In genomic region chr15:66017009-66017408, GRCh38 we compare ENCODE assay signal across 32 cellular contexts.
"Had no signal": no experiment of that assay in that cellular context is flagged by ENCODE, and none has a peak within 500 bp of the region (broad histone marks: within the 10 kb centered on the region; RNA-seq: fewer than 3 reads in every experiment).

No MANE protein-coding gene starts in this region.

- H3K4me1 ChIP-seq: Peyer's patch, SJSA1 had no signal

- H3K4me3 ChIP-seq: Peyer's patch, SJSA1 had no signal

- H3K27me3 ChIP-seq: brain microvascular endothelial cell, Peyer's patch had no signal

- H3K27ac ChIP-seq: brain microvascular endothelial cell, Peyer's patch, SJSA1 had no signal

- DNase-seq: activated B cell treated with CpG ODN at 0.5 μM for 24 hours; activated CD4-positive, alpha-beta memory T cell treated with anti-CD3 and anti-CD28 coated beads for 36 hours; activated CD4-positive, alpha-beta T cell treated with anti-CD3 and anti-CD28 coated beads for 4 hours; activated CD4-positive, alpha-beta T cell treated with anti-CD3 and anti-CD28 coated beads, Interleukin-2, amount 50 U/mL, for 1 hour; activated CD4-positive, CD25-positive, alpha-beta regulatory T cell treated with anti-CD3 and anti-CD28 coated beads, Interleukin-2, amount 50 U/mL, for 72 hours; activated CD8-positive, alpha-beta memory T cell treated with anti-CD3 and anti-CD28 coated beads, Interleukin-2, amount 10 ng/mL, durations not matched to agents 7 days and 5 days; activated CD8-positive, alpha-beta memory T cell treated with anti-CD3 and anti-CD28 coated beads, Interleukin-2, amount 50 U/mL, for 48 hours; activated effector memory CD4-positive, alpha-beta T cell treated with Interleukin-2 at 50 U/mL for 16 hours; activated naive CD4-positive, alpha-beta T cell; activated naive CD4-positive, alpha-beta T cell treated with anti-CD3 and anti-CD28 coated beads, Interleukin-2, amount 50 U/mL, for 16 hours; activated naive CD8-positive, alpha-beta T cell treated with anti-CD3 and anti-CD28 coated beads for 36 hours; activated T-cell treated with anti-CD3 and anti-CD28 coated beads, Interleukin-2, amount 50 U/mL, for 48 hours; amniotic stem cell; aorta; brain microvascular endothelial cell; central memory CD4-positive, alpha-beta T cell; NCI-H1092 treated with DMSO at 0.1 percent for 48 hours; NCI-H146; NCI-H187; NCI-H2029 treated with DMSO at 0.1 percent for 48 hours; NCI-H2107; NCI-H2171; NCI-H226; NCI-H446 treated with DMSO at 0.1 percent for 48 hours; NCI-H524; NCI-H69; NK-92 treated with Interleukin-12 subunit alpha and Interleukin-12 subunit beta, amount 100 ng/mL, for 24 hours; PC-3; Peyer's patch; RPMI8226; SHP77 treated with DMSO at 0.1 percent for 48 hours had no signal

- H3K9me3 ChIP-seq: Peyer's patch, SJSA1 had no signal

- H3K36me3 ChIP-seq: brain microvascular endothelial cell, Peyer's patch, SJSA1 had no signal
